In the genomic region with DNA sequence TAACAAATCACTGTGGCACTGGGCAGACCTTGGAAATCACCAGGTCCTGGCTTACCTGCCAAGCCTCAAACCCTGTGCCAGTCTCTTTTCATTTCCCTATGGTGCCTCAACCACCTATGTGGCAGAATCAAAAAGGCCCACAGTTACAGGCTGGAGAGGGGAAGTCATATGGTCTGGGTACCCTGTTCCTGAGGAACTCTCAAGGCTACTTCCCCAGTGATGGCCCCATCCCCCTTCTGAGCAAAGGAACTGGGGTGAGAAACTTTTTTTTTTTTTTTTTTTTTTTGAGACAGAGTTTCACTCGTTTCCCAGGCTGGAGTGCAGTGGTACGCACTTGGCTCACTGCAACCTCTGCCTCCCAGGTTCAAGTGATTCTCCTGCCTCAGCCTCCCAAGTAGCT, we compare ENCODE assay signal across 2 cellular contexts.
TF ChIP-seq lines count a peak whose summit lies in the region.

No MANE protein-coding gene starts in this region.

TF ChIP-seq in liver, 16 proteins besides CTCF, POLR2A, EP300 and RAD21:
- TF ChIP-seq, protein P1, sequence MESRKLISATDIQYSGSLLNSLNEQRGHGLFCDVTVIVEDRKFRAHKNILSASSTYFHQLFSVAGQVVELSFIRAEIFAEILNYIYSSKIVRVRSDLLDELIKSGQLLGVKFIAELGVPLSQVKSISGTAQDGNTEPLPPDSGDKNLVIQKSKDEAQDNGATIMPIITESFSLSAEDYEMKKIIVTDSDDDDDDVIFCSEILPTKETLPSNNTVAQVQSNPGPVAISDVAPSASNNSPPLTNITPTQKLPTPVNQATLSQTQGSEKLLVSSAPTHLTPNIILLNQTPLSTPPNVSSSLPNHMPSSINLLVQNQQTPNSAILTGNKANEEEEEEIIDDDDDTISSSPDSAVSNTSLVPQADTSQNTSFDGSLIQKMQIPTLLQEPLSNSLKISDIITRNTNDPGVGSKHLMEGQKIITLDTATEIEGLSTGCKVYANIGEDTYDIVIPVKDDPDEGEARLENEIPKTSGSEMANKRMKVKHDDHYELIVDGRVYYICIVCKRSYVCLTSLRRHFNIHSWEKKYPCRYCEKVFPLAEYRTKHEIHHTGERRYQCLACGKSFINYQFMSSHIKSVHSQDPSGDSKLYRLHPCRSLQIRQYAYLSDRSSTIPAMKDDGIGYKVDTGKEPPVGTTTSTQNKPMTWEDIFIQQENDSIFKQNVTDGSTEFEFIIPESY (IDR thresholded peaks at IDR 0.05): no peak
- TF ChIP-seq, protein P2, sequence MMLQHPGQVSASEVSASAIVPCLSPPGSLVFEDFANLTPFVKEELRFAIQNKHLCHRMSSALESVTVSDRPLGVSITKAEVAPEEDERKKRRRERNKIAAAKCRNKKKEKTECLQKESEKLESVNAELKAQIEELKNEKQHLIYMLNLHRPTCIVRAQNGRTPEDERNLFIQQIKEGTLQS (IDR thresholded peaks at IDR 0.05): no peak
- TF ChIP-seq FOXA1 (IDR thresholded peaks at IDR 0.05) (no peak), FOXA2 (IDR thresholded peaks at IDR 0.05) (no peak), SP1 (IDR thresholded peaks at IDR 0.05) (no peak), RXRA (IDR thresholded peaks at IDR 0.05) (no peak), YY1 (IDR thresholded peaks at IDR 0.05) (no peak), EGR1 (IDR thresholded peaks at IDR 0.05; ENCODE audit: low read depth in 2 of 2) (no peak)
- TF ChIP-seq, protein P3, sequence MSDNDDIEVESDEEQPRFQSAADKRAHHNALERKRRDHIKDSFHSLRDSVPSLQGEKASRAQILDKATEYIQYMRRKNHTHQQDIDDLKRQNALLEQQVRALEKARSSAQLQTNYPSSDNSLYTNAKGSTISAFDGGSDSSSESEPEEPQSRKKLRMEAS (IDR thresholded peaks at IDR 0.05): no peak
- TF ChIP-seq, protein P4, sequence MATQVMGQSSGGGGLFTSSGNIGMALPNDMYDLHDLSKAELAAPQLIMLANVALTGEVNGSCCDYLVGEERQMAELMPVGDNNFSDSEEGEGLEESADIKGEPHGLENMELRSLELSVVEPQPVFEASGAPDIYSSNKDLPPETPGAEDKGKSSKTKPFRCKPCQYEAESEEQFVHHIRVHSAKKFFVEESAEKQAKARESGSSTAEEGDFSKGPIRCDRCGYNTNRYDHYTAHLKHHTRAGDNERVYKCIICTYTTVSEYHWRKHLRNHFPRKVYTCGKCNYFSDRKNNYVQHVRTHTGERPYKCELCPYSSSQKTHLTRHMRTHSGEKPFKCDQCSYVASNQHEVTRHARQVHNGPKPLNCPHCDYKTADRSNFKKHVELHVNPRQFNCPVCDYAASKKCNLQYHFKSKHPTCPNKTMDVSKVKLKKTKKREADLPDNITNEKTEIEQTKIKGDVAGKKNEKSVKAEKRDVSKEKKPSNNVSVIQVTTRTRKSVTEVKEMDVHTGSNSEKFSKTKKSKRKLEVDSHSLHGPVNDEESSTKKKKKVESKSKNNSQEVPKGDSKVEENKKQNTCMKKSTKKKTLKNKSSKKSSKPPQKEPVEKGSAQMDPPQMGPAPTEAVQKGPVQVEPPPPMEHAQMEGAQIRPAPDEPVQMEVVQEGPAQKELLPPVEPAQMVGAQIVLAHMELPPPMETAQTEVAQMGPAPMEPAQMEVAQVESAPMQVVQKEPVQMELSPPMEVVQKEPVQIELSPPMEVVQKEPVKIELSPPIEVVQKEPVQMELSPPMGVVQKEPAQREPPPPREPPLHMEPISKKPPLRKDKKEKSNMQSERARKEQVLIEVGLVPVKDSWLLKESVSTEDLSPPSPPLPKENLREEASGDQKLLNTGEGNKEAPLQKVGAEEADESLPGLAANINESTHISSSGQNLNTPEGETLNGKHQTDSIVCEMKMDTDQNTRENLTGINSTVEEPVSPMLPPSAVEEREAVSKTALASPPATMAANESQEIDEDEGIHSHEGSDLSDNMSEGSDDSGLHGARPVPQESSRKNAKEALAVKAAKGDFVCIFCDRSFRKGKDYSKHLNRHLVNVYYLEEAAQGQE (IDR thresholded peaks at IDR 0.05): no peak

TF ChIP-seq in HepG2, 621 proteins besides CTCF, POLR2A, EP300 and RAD21 (continued from another document):
- TF ChIP-seq NRL (CRISPR knock-in tag; IDR thresholded peaks at IDR 0.05; ENCODE audit: borderline replicate concordance) (no peak), ZNF180 (CRISPR knock-in tag; IDR thresholded peaks at IDR 0.05; ENCODE audit: borderline replicate concordance, low read depth) (no peak), ZNF382 (CRISPR knock-in tag; IDR thresholded peaks at IDR 0.05; ENCODE audit: borderline replicate concordance) (no peak), ESRRA (CRISPR knock-in tag; IDR thresholded peaks at IDR 0.05; ENCODE audit: low read depth) (no peak), ETV6 (CRISPR knock-in tag; conservative IDR thresholded peaks at IDR 0.05) (no peak), SKI (IDR thresholded peaks at IDR 0.05; ENCODE audit: partially characterized antibody) (no peak), HOXA7 (CRISPR knock-in tag; IDR thresholded peaks at IDR 0.05) (no peak), RCOR2 (CRISPR knock-in tag; IDR thresholded peaks at IDR 0.05) (no peak), NKX3-1 (CRISPR knock-in tag; IDR thresholded peaks at IDR 0.05) (no peak), ZNF354B (CRISPR knock-in tag; IDR thresholded peaks at IDR 0.05) (no peak)
- TF ChIP-seq, protein P5, sequence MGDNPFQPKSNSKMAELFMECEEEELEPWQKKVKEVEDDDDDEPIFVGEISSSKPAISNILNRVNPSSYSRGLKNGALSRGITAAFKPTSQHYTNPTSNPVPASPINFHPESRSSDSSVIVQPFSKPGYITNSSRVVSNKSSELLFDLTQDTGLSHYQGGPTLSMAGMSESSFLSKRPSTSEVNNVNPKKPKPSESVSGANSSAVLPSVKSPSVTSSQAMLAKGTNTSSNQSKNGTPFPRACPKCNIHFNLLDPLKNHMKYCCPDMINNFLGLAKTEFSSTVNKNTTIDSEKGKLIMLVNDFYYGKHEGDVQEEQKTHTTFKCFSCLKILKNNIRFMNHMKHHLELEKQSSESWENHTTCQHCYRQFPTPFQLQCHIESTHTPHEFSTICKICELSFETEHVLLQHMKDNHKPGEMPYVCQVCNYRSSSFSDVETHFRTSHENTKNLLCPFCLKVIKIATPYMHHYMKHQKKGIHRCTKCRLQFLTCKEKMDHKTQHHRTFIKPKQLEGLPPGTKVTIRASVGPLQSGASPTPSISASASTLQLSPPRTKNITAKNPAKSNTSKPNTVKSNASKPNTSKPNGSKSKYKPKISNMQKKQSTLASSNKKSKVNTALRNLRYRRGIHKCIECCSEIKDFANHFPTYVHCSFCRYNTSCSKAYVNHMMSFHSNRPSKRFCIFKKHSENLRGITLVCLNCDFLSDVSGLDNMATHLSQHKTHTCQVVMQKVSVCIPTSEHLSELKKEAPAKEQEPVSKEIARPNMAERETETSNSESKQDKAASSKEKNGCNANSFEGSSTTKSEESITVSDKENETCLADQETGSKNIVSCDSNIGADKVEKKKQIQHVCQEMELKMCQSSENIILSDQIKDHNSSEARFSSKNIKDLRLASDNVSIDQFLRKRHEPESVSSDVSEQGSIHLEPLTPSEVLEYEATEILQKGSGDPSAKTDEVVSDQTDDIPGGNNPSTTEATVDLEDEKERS (CRISPR knock-in tag; IDR thresholded peaks at IDR 0.05): no peak
- TF ChIP-seq, protein P6, sequence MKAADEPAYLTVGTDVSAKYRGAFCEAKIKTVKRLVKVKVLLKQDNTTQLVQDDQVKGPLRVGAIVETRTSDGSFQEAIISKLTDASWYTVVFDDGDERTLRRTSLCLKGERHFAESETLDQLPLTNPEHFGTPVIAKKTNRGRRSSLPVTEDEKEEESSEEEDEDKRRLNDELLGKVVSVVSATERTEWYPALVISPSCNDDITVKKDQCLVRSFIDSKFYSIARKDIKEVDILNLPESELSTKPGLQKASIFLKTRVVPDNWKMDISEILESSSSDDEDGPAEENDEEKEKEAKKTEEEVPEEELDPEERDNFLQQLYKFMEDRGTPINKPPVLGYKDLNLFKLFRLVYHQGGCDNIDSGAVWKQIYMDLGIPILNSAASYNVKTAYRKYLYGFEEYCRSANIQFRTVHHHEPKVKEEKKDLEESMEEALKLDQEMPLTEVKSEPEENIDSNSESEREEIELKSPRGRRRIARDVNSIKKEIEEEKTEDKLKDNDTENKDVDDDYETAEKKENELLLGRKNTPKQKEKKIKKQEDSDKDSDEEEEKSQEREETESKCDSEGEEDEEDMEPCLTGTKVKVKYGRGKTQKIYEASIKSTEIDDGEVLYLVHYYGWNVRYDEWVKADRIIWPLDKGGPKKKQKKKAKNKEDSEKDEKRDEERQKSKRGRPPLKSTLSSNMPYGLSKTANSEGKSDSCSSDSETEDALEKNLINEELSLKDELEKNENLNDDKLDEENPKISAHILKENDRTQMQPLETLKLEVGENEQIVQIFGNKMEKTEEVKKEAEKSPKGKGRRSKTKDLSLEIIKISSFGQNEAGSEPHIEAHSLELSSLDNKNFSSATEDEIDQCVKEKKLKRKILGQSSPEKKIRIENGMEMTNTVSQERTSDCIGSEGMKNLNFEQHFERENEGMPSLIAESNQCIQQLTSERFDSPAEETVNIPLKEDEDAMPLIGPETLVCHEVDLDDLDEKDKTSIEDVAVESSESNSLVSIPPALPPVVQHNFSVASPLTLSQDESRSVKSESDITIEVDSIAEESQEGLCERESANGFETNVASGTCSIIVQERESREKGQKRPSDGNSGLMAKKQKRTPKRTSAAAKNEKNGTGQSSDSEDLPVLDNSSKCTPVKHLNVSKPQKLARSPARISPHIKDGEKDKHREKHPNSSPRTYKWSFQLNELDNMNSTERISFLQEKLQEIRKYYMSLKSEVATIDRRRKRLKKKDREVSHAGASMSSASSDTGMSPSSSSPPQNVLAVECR (CRISPR knock-in tag; IDR thresholded peaks at IDR 0.05; ENCODE audit: borderline replicate concordance): no peak
